18 cellular contexts compared by ENCODE assay signal in genomic region chr7:156151082-156151481, GRCh38.
DNase-seq lines count a peak whose midpoint lies in the region; ATAC-seq and TF ChIP-seq lines count a peak whose summit lies in the region.
"Had no signal": no experiment of that assay in that cellular context is flagged by ENCODE, and none has a peak within 500 bp of the region (broad histone marks: within the 10 kb centered on the region; RNA-seq: fewer than 3 reads in every experiment).

No MANE protein-coding gene starts in this region.

- no TSS peak for BruUV-seq in Calu3 (replicated peaks; lab: Mats Ljungman, UMichigan)

- no peak overlapping the region for H3K4me3 ChIP-seq in body of pancreas
- no peak overlapping the region for H3K4me3 ChIP-seq in effector memory CD4-positive, alpha-beta T cell (ENCODE audit: insufficient read depth, low read depth, low read length, poor library complexity, severe bottlenecking)
- H3K4me3 ChIP-seq: BLaER1 had no signal

- in situ Hi-C loops in ACHN (cut with HindIII; ENCODE audit: low pct_ligation_motif_present, low pct_unique_long_range_greater_than_20kb, low sequenced_read_pairs), result no loop called here

- H3K36me3 Mint-ChIP-seq in Calu3 (ENCODE audit: insufficient read depth, unreplicated experiment), result peaks cover 9% of the 10 kb centered on the region

- H3K4me1 ChIP-seq in body of pancreas, result peaks cover 12% of the 10 kb centered on the region
- no peaks in the 10 kb centered on the region for H3K4me1 ChIP-seq in effector memory CD4-positive, alpha-beta T cell (ENCODE audit: control insufficient read depth, insufficient read depth, low read length, poor library complexity, severe bottlenecking)
- H3K4me1 ChIP-seq: BLaER1 had no signal

- TF ChIP-seq POLR2A in body of pancreas (IDR thresholded peaks at IDR 0.05), result no peak

- H3K9me3 Mint-ChIP-seq in Calu3 (ENCODE audit: low read depth, unreplicated experiment), result no peaks in the 10 kb centered on the region
- H3K9me3 Mint-ChIP-seq: CD4-positive, alpha-beta T cell had no signal

- H3K4me1 Mint-ChIP-seq in Calu3 (ENCODE audit: low read depth, unreplicated experiment), result peaks cover 47% of the 10 kb centered on the region

- TF ChIP-seq CTCF in Calu3 (IDR thresholded peaks at IDR 0.05; ENCODE audit: unreplicated experiment) (no peak), body of pancreas (IDR thresholded peaks at IDR 0.05) (no peak), GM20000 (IDR thresholded peaks at IDR 0.05; ENCODE audit: extremely low read depth, missing control alignments) (no peak)

- WGBS in body of pancreas, 2 donors, result 40 to 50% methylated on average over 8 of the region's 8 CpGs

- H3K27ac ChIP-seq in body of pancreas, result peak overlapping the region in 3 of 4 donors; percentile 25 to 46 (median 42)
- H3K27ac ChIP-seq in effector memory CD4-positive, alpha-beta T cell (ENCODE audit: insufficient read depth, low read length, poor library complexity, severe bottlenecking), result no peak overlapping the region
- H3K27ac ChIP-seq: BLaER1 had no signal

- no peaks in the 10 kb centered on the region for H3K27me3 Mint-ChIP-seq in Calu3 (ENCODE audit: unreplicated experiment)

- no peak for ATAC-seq in body of pancreas

- intact Hi-C loops in Calu3 (cut with micrococcal nuclease; ENCODE audit: unreplicated experiment), result loop anchor here (5.0 kb wide), 2 partner anchors 199 to 309 kb away; no protein-coding TSS in a partner anchor
- intact Hi-C loops in body of pancreas (cut with DNase I), result no loop called here

- CTCF ChIA-PET in Calu3 (lab: Charles Lee), result interaction anchor here (2.2 kb wide), 1 partner anchor 199 kb away, joined by 6 read pairs; no protein-coding TSS in a partner anchor

- DNase-seq in ACHN (peak; percentile 22), Calu3 (peak; percentile 32), body of pancreas (no peak), kidney tubule cell (ENCODE audit: low spot score) (peak; percentile 74), OCI-M1 (lab: John Stamatoyannopoulos, UW) (no peak), GM20000 (ENCODE audit: low spot score) (no peak)
- DNase-seq in effector memory CD4-positive, alpha-beta T cell, result no peak
- DNase-seq: CD4-positive, alpha-beta T cell; DMS153; GF-D8; HFFc6; Kasumi-1; NCI-H1436 treated with DMSO at 0.1 percent for 48 hours; NCI-H2029 treated with DMSO at 0.1 percent for 48 hours; NCI-H2171 treated with DMSO at 0.1 percent for 48 hours; NCI-H524 treated with DMSO at 0.1 percent for 48 hours; Right ventricle myocardium superior had no signal

- no peaks in the 10 kb centered on the region for H3K27me3 ChIP-seq in body of pancreas
- H3K27me3 ChIP-seq in effector memory CD4-positive, alpha-beta T cell (replicated peaks; ENCODE audit: control insufficient read depth, insufficient read depth, low read length, poor library complexity, severe bottlenecking), result no peaks in the 10 kb centered on the region
- H3K27me3 ChIP-seq: BLaER1 had no signal

- no peaks in the 10 kb centered on the region for H3K36me3 ChIP-seq in body of pancreas (replicated peaks in 1 of 2; ENCODE audit: insufficient read depth in 1 of 2, low read depth in 2 of 2)
- H3K36me3 ChIP-seq in effector memory CD4-positive, alpha-beta T cell (ENCODE audit: control insufficient read depth, insufficient read depth, low read length), result no peaks in the 10 kb centered on the region
- H3K36me3 ChIP-seq: BLaER1 had no signal

- peak overlapping the region; percentile 46 for H3K27ac Mint-ChIP-seq in Calu3 (ENCODE audit: unreplicated experiment)
- H3K27ac Mint-ChIP-seq: CD4-positive, alpha-beta T cell; HFFc6 had no signal

- H3K4me3 Mint-ChIP-seq in Calu3 (ENCODE audit: low read depth, unreplicated experiment), result peak overlapping the region; percentile 61
- H3K4me3 Mint-ChIP-seq: CD4-positive, alpha-beta T cell; HFFc6 had no signal

- no peaks in the 10 kb centered on the region for H3K9me3 ChIP-seq in body of pancreas
- H3K9me3 ChIP-seq in effector memory CD4-positive, alpha-beta T cell (ENCODE audit: control insufficient read depth, low read length), result no peaks in the 10 kb centered on the region
- H3K9me3 ChIP-seq: BLaER1 had no signal

Comparison
In these comparisons a context has a peak if more than half of its experiments do, and no peak if none do; other contexts are left out.
1. DNase-seq: peak in ACHN (single experiment), Calu3 (single experiment) and kidney tubule cell (single experiment); none in body of pancreas (0 of 4), OCI-M1 (single experiment), GM20000 (single experiment) and effector memory CD4-positive, alpha-beta T cell (0 of 3).